In genomic region chr14:30623412-30624131, GRCh38 we compare ENCODE assay signal across 10 cellular contexts. TPM values are rescaled to one million over a fixed set of nuclear protein-coding genes. Genes with fewer than 3 reads are reported as not detected.
DNase-seq lines count a peak whose midpoint lies in the region; ATAC-seq and TF ChIP-seq lines count a peak whose summit lies in the region.
"Had no signal": no experiment of that assay in that cellular context is flagged by ENCODE, and none has a peak within 500 bp of the region (broad histone marks: within the 10 kb centered on the region; RNA-seq: fewer than 3 reads in every experiment).

No MANE protein-coding gene starts in this region.

- H3K4me3 ChIP-seq in iPS-15b (ENCODE audit: low read depth, low read length), result peak overlapping the region; percentile 97
- H3K4me3 ChIP-seq in gastroesophageal sphincter, result peak overlapping the region in 1 of 2 donors; percentile 71

- intact Hi-C loops in activated CD4-positive, alpha-beta T cell treated with anti-CD3 and anti-CD28 coated beads for 36 hours (cut with DNase I, micrococcal nuclease), result loop anchor here (2.0 to 10.0 kb wide), 4 partner anchors 404 to 1579 kb away; partner anchors contain the start of genes AP4S1 (in 1 of the 2), DTD2 (in 1 of the 2), NUBPL (in 1 of the 2) and RNU6-7 (in 1 of the 2)
- intact Hi-C loops in activated CD8-positive, alpha-beta T cell treated with anti-CD3 and anti-CD28 coated beads for 36 hours (cut with micrococcal nuclease), result loop anchor here (5.0 kb wide), 1 partner anchor 66 kb away; the partner anchor contains the start of gene G2E3

- H3K36me3 ChIP-seq in iPS-15b (ENCODE audit: control insufficient read depth, insufficient read depth, low read length) (no peaks in the 10 kb centered on the region), gastroesophageal sphincter (no peaks in the 10 kb centered on the region)

- TF ChIP-seq CTCF in activated CD8-positive, alpha-beta T cell treated with anti-CD3 and anti-CD28 coated beads for 36 hours (IDR thresholded peaks at IDR 0.05), result no peak
- TF ChIP-seq CTCF in gastroesophageal sphincter (IDR thresholded peaks at IDR 0.05), result no peak

- no peak for TF ChIP-seq EP300 in gastroesophageal sphincter (IDR thresholded peaks at IDR 0.05)

- ATAC-seq in activated CD4-positive, alpha-beta T cell treated with anti-CD3 and anti-CD28 coated beads for 36 hours, result no peak
- no peak for ATAC-seq in activated CD8-positive, alpha-beta T cell treated with anti-CD3 and anti-CD28 coated beads for 36 hours
- no peak for ATAC-seq in stimulated activated naive CD8-positive, alpha-beta T cell treated with anti-CD3 and anti-CD28 coated beads, Interleukin-15, amount 100 ng/mL, for 72 hours
- ATAC-seq in HG03378 (IDR thresholded peaks at IDR 0.05; ENCODE audit: unreplicated experiment) (no peak), gastroesophageal sphincter (no peak)

- H3K27ac Mint-ChIP-seq in activated CD4-positive, alpha-beta T cell treated with anti-CD3 and anti-CD28 coated beads for 36 hours, result peak overlapping the region; percentile 19
- H3K27ac Mint-ChIP-seq in activated CD8-positive, alpha-beta T cell treated with anti-CD3 and anti-CD28 coated beads for 36 hours, result no peak overlapping the region
- H3K27ac Mint-ChIP-seq in stimulated activated naive CD8-positive, alpha-beta T cell treated with anti-CD3 and anti-CD28 coated beads, Interleukin-15, amount 100 ng/mL, for 72 hours, result no peak overlapping the region

- peaks cover 18% of the 10 kb centered on the region for H3K36me3 Mint-ChIP-seq in activated CD4-positive, alpha-beta T cell treated with anti-CD3 and anti-CD28 coated beads for 36 hours (ENCODE audit: low read depth)
- H3K36me3 Mint-ChIP-seq in activated CD8-positive, alpha-beta T cell treated with anti-CD3 and anti-CD28 coated beads for 36 hours (ENCODE audit: low read depth), result peaks cover 19% of the 10 kb centered on the region

- H3K27me3 ChIP-seq in iPS-15b (ENCODE audit: control insufficient read depth, insufficient read depth, low read length) (no peaks in the 10 kb centered on the region), gastroesophageal sphincter (no peaks in the 10 kb centered on the region)

- H3K4me1 Mint-ChIP-seq in activated CD4-positive, alpha-beta T cell treated with anti-CD3 and anti-CD28 coated beads for 36 hours, result peaks cover 48% of the 10 kb centered on the region
- peaks cover 51% of the 10 kb centered on the region for H3K4me1 Mint-ChIP-seq in activated CD8-positive, alpha-beta T cell treated with anti-CD3 and anti-CD28 coated beads for 36 hours (ENCODE audit: low read depth)
- peaks cover 41% of the 10 kb centered on the region for H3K4me1 Mint-ChIP-seq in stimulated activated naive CD8-positive, alpha-beta T cell treated with anti-CD3 and anti-CD28 coated beads, Interleukin-15, amount 100 ng/mL, for 72 hours

- no peak overlapping the region for H3K27ac ChIP-seq in gastroesophageal sphincter

- POLR2A ChIA-PET in activated CD4-positive, alpha-beta T cell treated with anti-CD3 and anti-CD28 coated beads for 36 hours (lab: Charles Lee), result no interaction called here
- POLR2A ChIA-PET in activated CD8-positive, alpha-beta T cell treated with anti-CD3 and anti-CD28 coated beads for 36 hours (lab: Charles Lee), result interaction anchor here (1.1 to 2.3 kb wide), 3 partner anchors 8 to 30 kb away, joined by 3 to 11 read pairs (median 3); no protein-coding TSS in a partner anchor

- H3K9me3 ChIP-seq in iPS-15b (ENCODE audit: control insufficient read depth, insufficient read depth, low read length) (no peaks in the 10 kb centered on the region), gastroesophageal sphincter (no peaks in the 10 kb centered on the region)

- no peak for TF ChIP-seq POLR2A in gastroesophageal sphincter (IDR thresholded peaks at IDR 0.05)

- H3K9ac ChIP-seq in iPS-15b (ENCODE audit: low read depth, low read length), result no peak overlapping the region

- H3K4me1 ChIP-seq in iPS-15b (ENCODE audit: control insufficient read depth, insufficient read depth, low read length), result no peaks in the 10 kb centered on the region
- peaks cover 7 to 52% (median 10%) of the 10 kb centered on the region in 3 donors for H3K4me1 ChIP-seq in gastroesophageal sphincter

- no peak for DNase-seq in activated CD4-positive, alpha-beta T cell treated with anti-CD3 and anti-CD28 coated beads for 36 hours
- DNase-seq in activated CD4-positive, alpha-beta T cell treated with anti-CD3 and anti-CD28 coated beads, Interleukin-2, amount 50 U/mL, for 4 hours, result no peak
- no peak for DNase-seq in activated CD8-positive, alpha-beta T cell treated with anti-CD3 and anti-CD28 coated beads for 36 hours
- no peak for DNase-seq in stimulated activated naive CD8-positive, alpha-beta T cell treated with anti-CD3 and anti-CD28 coated beads, Interleukin-15, amount 100 ng/mL, for 72 hours
- no peak for DNase-seq in kidney tubule cell (ENCODE audit: low spot score)
- DNase-seq: activated CD4-positive, CD25-positive, alpha-beta regulatory T cell treated with anti-CD3 and anti-CD28 coated beads, Interleukin-2, amount 50 U/mL, for 72 hours; foreskin melanocyte had no signal

- no peaks in the 10 kb centered on the region for H3K27me3 Mint-ChIP-seq in activated CD4-positive, alpha-beta T cell treated with anti-CD3 and anti-CD28 coated beads for 36 hours
- H3K27me3 Mint-ChIP-seq in activated CD8-positive, alpha-beta T cell treated with anti-CD3 and anti-CD28 coated beads for 36 hours, result no peaks in the 10 kb centered on the region
- H3K27me3 Mint-ChIP-seq in stimulated activated naive CD8-positive, alpha-beta T cell treated with anti-CD3 and anti-CD28 coated beads, Interleukin-15, amount 100 ng/mL, for 72 hours, result no peaks in the 10 kb centered on the region

- H3K9me3 Mint-ChIP-seq in activated CD4-positive, alpha-beta T cell treated with anti-CD3 and anti-CD28 coated beads for 36 hours (ENCODE audit: low read depth), result no peaks in the 10 kb centered on the region
- no peaks in the 10 kb centered on the region for H3K9me3 Mint-ChIP-seq in activated CD8-positive, alpha-beta T cell treated with anti-CD3 and anti-CD28 coated beads for 36 hours
- H3K9me3 Mint-ChIP-seq in stimulated activated naive CD8-positive, alpha-beta T cell treated with anti-CD3 and anti-CD28 coated beads, Interleukin-15, amount 100 ng/mL, for 72 hours, result no peaks in the 10 kb centered on the region

- peak overlapping the region; percentile 78 for H3K4me3 Mint-ChIP-seq in activated CD4-positive, alpha-beta T cell treated with anti-CD3 and anti-CD28 coated beads for 36 hours
- H3K4me3 Mint-ChIP-seq in activated CD8-positive, alpha-beta T cell treated with anti-CD3 and anti-CD28 coated beads for 36 hours, result peak overlapping the region; percentile 88
- peak overlapping the region; percentile 86 to 89 for H3K4me3 Mint-ChIP-seq in stimulated activated naive CD8-positive, alpha-beta T cell treated with anti-CD3 and anti-CD28 coated beads, Interleukin-15, amount 100 ng/mL, for 72 hours

- CTCF ChIA-PET in activated CD4-positive, alpha-beta T cell treated with anti-CD3 and anti-CD28 coated beads for 36 hours (lab: Charles Lee), result interaction anchor here (1.6 kb wide), 1 partner anchor 22 kb away, joined by 4 read pairs; no protein-coding TSS in a partner anchor
- CTCF ChIA-PET in activated CD8-positive, alpha-beta T cell treated with anti-CD3 and anti-CD28 coated beads for 36 hours (lab: Charles Lee), result interaction anchor here (1.5 kb wide), 1 partner anchor 33 kb away, joined by 3 read pairs; no protein-coding TSS in a partner anchor

- WGBS in gastroesophageal sphincter (ENCODE audit: low coverage in 1 of 2), 2 donors, result 59 to 72% methylated on average over 7 of the region's 7 CpGs

RNA-seq across cellular contexts. Expression of gene SCFD1, which starts 1.5 kb away (rescaled TPM):
- 10 to 100 TPM; 47.5 to 55.3 TPM for total RNA-seq in activated CD4-positive, alpha-beta T cell treated with anti-CD3 and anti-CD28 coated beads for 36 hours
- total RNA-seq in activated CD8-positive, alpha-beta T cell treated with anti-CD3 and anti-CD28 coated beads for 36 hours, result 10 to 100 TPM; 61.6 to 67.2 TPM
- total RNA-seq in gastroesophageal sphincter, result 10 to 100 TPM; 31.6 to 48.4 (median 42.5) TPM
